Comparison of ENCODE assay signal across 9 cellular contexts in genomic region chr14:90453401-90453951, GRCh38. TPM values are rescaled to one million over a fixed set of nuclear protein-coding genes. Genes with fewer than 3 reads are reported as not detected.
DNase-seq lines count a peak whose midpoint lies in the region; ATAC-seq and TF ChIP-seq lines count a peak whose summit lies in the region.
"Had no signal": no experiment of that assay in that cellular context is flagged by ENCODE, and none has a peak within 500 bp of the region (broad histone marks: within the 10 kb centered on the region; RNA-seq: fewer than 3 reads in every experiment).

No MANE protein-coding gene starts in this region.

- DNase-seq in DMS153 (lab: John Stamatoyannopoulos, UW) (peak; percentile 17), SHP77 treated with DMSO at 0.1 percent for 48 hours (lab: John Stamatoyannopoulos, UW) (peak; percentile 42), fibroblast of villous mesenchyme (ENCODE audit: low read depth) (peak; percentile 66), neural crest cell (ENCODE audit: low read depth, low spot score) (no peak), EL (no peak), WERI-Rb-1 (no peak)
- DNase-seq: activated CD4-positive, alpha-beta T cell treated with anti-CD3 and anti-CD28 coated beads, Interleukin-2, amount 50 U/mL, for 4 hours had no signal

- H3K4me3 ChIP-seq in fibroblast of villous mesenchyme (ENCODE audit: low read depth, low read length): no peak overlapping the region
- no peak overlapping the region for H3K4me3 ChIP-seq in WERI-Rb-1 (ENCODE audit: low read depth, low read length)

- H3K27me3 ChIP-seq in WERI-Rb-1 (ENCODE audit: insufficient read depth, low read depth, severe bottlenecking): peaks cover 4% of the 10 kb centered on the region

- H3K36me3 Mint-ChIP-seq in neural crest cell (ENCODE audit: low read depth): no peaks in the 10 kb centered on the region

- no peaks in the 10 kb centered on the region for H3K36me3 ChIP-seq in WERI-Rb-1

- H3K27me3 Mint-ChIP-seq in neural crest cell (ENCODE audit: low read depth): no peaks in the 10 kb centered on the region

- ATAC-seq in HG03025 (IDR thresholded peaks at IDR 0.05; ENCODE audit: low FRiP score, unreplicated experiment) (no peak), HG03442 (IDR thresholded peaks at IDR 0.05; ENCODE audit: unreplicated experiment) (no peak)

- no peaks in the 10 kb centered on the region for H3K9me3 ChIP-seq in WERI-Rb-1 (ENCODE audit: severe bottlenecking)

- TF ChIP-seq CTCF in fibroblast of villous mesenchyme (IDR thresholded peaks at IDR 0.05; ENCODE audit: insufficient read depth, low read depth, low read length) (peak; percentile 25), neural crest cell (conservative IDR thresholded peaks at IDR 0.05) (no peak), WERI-Rb-1 (IDR thresholded peaks at IDR 0.05; ENCODE audit: low read depth, low read length) (no peak)

- peak overlapping the region; percentile 98 for H3K27ac Mint-ChIP-seq in neural crest cell (ENCODE audit: unreplicated experiment)

- peaks cover 28% of the 10 kb centered on the region for H3K4me1 Mint-ChIP-seq in neural crest cell

- no peak overlapping the region for H3K27ac ChIP-seq in WERI-Rb-1

- no peak overlapping the region for H3K4me3 Mint-ChIP-seq in neural crest cell

- H3K9me3 Mint-ChIP-seq in neural crest cell: no peaks in the 10 kb centered on the region

RNA-seq across cellular contexts. Expression of gene CALM1, which starts 56.6 kb away (rescaled TPM):
- total RNA-seq in fibroblast of villous mesenchyme (173 and 286 TPM in 2 replicates), neural crest cell (338 and 339 TPM in 2 replicates)

Comparison
In these comparisons a context has a peak if more than half of its experiments do, and no peak if none do; other contexts are left out.
1. DNase-seq: peak in DMS153 (single experiment), SHP77 treated with DMSO at 0.1 percent for 48 hours (single experiment) and fibroblast of villous mesenchyme (single experiment); none in neural crest cell (single experiment), EL (single experiment) and WERI-Rb-1 (single experiment).